1 cellular context compared by ENCODE assay signal in the genomic region with DNA sequence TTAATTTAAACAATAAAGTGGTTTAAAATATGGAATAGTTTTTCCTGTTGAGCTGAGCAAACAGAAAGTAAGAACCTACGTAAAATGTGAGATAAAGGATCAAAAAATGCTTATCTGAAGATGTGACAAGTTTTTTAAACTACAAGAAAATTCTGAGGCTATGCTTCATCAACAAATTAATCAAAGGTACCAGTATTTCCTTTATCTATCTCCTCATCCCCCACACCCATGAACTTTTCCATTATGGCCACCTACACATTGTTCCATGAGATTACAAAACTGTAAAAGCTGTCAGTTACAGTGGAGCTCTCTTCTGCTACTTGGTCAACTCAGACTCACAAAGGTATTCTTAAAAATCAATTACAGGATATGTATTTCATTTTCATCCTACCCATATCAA.
TF ChIP-seq lines count a peak whose summit lies in the region.

No MANE protein-coding gene starts in this region.

TF ChIP-seq in HCT116, 20 proteins besides CTCF, POLR2A, EP300 and RAD21 (continued from another document):
- TF ChIP-seq, protein P1, sequence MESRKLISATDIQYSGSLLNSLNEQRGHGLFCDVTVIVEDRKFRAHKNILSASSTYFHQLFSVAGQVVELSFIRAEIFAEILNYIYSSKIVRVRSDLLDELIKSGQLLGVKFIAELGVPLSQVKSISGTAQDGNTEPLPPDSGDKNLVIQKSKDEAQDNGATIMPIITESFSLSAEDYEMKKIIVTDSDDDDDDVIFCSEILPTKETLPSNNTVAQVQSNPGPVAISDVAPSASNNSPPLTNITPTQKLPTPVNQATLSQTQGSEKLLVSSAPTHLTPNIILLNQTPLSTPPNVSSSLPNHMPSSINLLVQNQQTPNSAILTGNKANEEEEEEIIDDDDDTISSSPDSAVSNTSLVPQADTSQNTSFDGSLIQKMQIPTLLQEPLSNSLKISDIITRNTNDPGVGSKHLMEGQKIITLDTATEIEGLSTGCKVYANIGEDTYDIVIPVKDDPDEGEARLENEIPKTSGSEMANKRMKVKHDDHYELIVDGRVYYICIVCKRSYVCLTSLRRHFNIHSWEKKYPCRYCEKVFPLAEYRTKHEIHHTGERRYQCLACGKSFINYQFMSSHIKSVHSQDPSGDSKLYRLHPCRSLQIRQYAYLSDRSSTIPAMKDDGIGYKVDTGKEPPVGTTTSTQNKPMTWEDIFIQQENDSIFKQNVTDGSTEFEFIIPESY (IDR thresholded peaks at IDR 0.05; ENCODE audit: extremely low read depth, insufficient replicate concordance, low read length): no peak
- TF ChIP-seq ELF1 (IDR thresholded peaks at IDR 0.05; ENCODE audit: borderline replicate concordance, low read depth) (no peak), FOSL1 (IDR thresholded peaks at IDR 0.05; ENCODE audit: low read depth) (no peak)
- TF ChIP-seq, protein P2, sequence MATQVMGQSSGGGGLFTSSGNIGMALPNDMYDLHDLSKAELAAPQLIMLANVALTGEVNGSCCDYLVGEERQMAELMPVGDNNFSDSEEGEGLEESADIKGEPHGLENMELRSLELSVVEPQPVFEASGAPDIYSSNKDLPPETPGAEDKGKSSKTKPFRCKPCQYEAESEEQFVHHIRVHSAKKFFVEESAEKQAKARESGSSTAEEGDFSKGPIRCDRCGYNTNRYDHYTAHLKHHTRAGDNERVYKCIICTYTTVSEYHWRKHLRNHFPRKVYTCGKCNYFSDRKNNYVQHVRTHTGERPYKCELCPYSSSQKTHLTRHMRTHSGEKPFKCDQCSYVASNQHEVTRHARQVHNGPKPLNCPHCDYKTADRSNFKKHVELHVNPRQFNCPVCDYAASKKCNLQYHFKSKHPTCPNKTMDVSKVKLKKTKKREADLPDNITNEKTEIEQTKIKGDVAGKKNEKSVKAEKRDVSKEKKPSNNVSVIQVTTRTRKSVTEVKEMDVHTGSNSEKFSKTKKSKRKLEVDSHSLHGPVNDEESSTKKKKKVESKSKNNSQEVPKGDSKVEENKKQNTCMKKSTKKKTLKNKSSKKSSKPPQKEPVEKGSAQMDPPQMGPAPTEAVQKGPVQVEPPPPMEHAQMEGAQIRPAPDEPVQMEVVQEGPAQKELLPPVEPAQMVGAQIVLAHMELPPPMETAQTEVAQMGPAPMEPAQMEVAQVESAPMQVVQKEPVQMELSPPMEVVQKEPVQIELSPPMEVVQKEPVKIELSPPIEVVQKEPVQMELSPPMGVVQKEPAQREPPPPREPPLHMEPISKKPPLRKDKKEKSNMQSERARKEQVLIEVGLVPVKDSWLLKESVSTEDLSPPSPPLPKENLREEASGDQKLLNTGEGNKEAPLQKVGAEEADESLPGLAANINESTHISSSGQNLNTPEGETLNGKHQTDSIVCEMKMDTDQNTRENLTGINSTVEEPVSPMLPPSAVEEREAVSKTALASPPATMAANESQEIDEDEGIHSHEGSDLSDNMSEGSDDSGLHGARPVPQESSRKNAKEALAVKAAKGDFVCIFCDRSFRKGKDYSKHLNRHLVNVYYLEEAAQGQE (IDR thresholded peaks at IDR 0.05; ENCODE audit: low read depth): no peak
